16 cellular contexts compared by ENCODE assay signal in the genomic region with DNA sequence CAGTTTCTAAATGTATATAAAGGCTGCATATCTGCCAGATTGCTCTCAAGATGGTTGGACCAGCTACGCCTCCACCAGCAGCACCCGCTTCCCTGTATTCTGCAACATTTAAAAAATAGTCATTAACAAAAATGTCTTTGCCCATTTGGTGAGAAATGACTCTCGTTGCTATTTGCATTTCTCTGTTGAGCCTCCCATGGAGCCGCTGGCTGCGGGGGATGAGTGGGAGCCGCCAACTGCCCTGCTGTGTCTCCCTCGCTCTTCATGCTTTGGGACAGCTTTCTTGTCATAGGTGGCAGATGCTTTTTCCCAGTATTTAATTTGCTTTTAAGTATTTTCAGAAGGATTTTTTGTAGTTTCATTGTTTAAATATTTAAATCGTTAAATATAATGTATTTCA. TPM values are rescaled to one million over a fixed set of nuclear protein-coding genes. Genes with fewer than 3 reads are reported as not detected.
DNase-seq lines count a peak whose midpoint lies in the region; ATAC-seq and TF ChIP-seq lines count a peak whose summit lies in the region.
"Had no signal": no experiment of that assay in that cellular context is flagged by ENCODE, and none has a peak within 500 bp of the region (broad histone marks: within the 10 kb centered on the region; RNA-seq: fewer than 3 reads in every experiment).

No MANE protein-coding gene starts in this region.

- POLR2A ChIA-PET in activated CD8-positive, alpha-beta T cell treated with anti-CD3 and anti-CD28 coated beads for 36 hours (lab: Charles Lee), result interaction anchor here (1.0 to 1.5 kb wide), 8 partner anchors 11 to 163 kb away, joined by 3 to 4 read pairs (median 3); a partner anchor contains a TSS

- peaks cover 99% of the 10 kb centered on the region for H3K36me3 Mint-ChIP-seq in activated T-cell treated with anti-CD3 and anti-CD28 coated beads, Interleukin-2, amount 50 U/mL, for 24 hours (ENCODE audit: low read depth)
- peaks cover 69% of the 10 kb centered on the region for H3K36me3 Mint-ChIP-seq in activated CD8-positive, alpha-beta T cell treated with anti-CD3 and anti-CD28 coated beads for 36 hours (ENCODE audit: low read depth)
- peaks cover 15 to 59% (median 20%) of the 10 kb centered on the region in 3 donors for H3K36me3 Mint-ChIP-seq in immature natural killer cell

- H3K27me3 ChIP-seq in dorsolateral prefrontal cortex, result no peaks in the 10 kb centered on the region

- no peaks in the 10 kb centered on the region for H3K9me3 Mint-ChIP-seq in activated T-cell treated with anti-CD3 and anti-CD28 coated beads, Interleukin-2, amount 50 U/mL, for 24 hours
- H3K9me3 Mint-ChIP-seq in activated CD8-positive, alpha-beta T cell treated with anti-CD3 and anti-CD28 coated beads for 36 hours, result no peaks in the 10 kb centered on the region
- H3K9me3 Mint-ChIP-seq in immature natural killer cell, result no peaks in the 10 kb centered on the region

- H3K4me3 Mint-ChIP-seq in activated T-cell treated with anti-CD3 and anti-CD28 coated beads, Interleukin-2, amount 50 U/mL, for 24 hours, result no peak overlapping the region
- no peak overlapping the region for H3K4me3 Mint-ChIP-seq in activated CD8-positive, alpha-beta T cell treated with anti-CD3 and anti-CD28 coated beads for 36 hours
- no peak overlapping the region for H3K4me3 Mint-ChIP-seq in immature natural killer cell

- H3K27me3 Mint-ChIP-seq in activated T-cell treated with anti-CD3 and anti-CD28 coated beads, Interleukin-2, amount 50 U/mL, for 24 hours, result no peaks in the 10 kb centered on the region
- H3K27me3 Mint-ChIP-seq in activated CD8-positive, alpha-beta T cell treated with anti-CD3 and anti-CD28 coated beads for 36 hours, result no peaks in the 10 kb centered on the region
- peaks cover 2 to 5% (median 3%) of the 10 kb centered on the region in 3 donors for H3K27me3 Mint-ChIP-seq in immature natural killer cell (ENCODE audit: low read depth in 3 of 3)

- peak overlapping the region; percentile 79 for H3K27ac Mint-ChIP-seq in activated T-cell treated with anti-CD3 and anti-CD28 coated beads, Interleukin-2, amount 50 U/mL, for 24 hours
- peak overlapping the region; percentile 22 for H3K27ac Mint-ChIP-seq in activated CD8-positive, alpha-beta T cell treated with anti-CD3 and anti-CD28 coated beads for 36 hours
- H3K27ac Mint-ChIP-seq in immature natural killer cell, result no peak overlapping the region

- DNase-seq in activated T-cell treated with anti-CD3 and anti-CD28 coated beads, Interleukin-2, amount 50 U/mL, for 24 hours, result no peak
- no peak for DNase-seq in activated T-cell treated with anti-CD3 and anti-CD28 coated beads, Interleukin-2, amount 50 U/mL, for 1 hour
- DNase-seq in activated CD8-positive, alpha-beta T cell treated with anti-CD3 and anti-CD28 coated beads for 36 hours, result no peak
- DNase-seq in dorsolateral prefrontal cortex (peak in 8 of 10 donors; percentile 27 to 70 (median 60)), superior temporal gyrus (ENCODE audit: extremely low spot score) (peak; percentile 57), kidney glomerular epithelial cell (lab: John Stamatoyannopoulos, UW) (no peak), immature natural killer cell (no peak)
- DNase-seq: GOT3, KBM-7, NCI-H1436, NCI-H2029, NCI-H2171, NCI-H774, PC-3 had no signal

- H3K4me1 Mint-ChIP-seq in activated T-cell treated with anti-CD3 and anti-CD28 coated beads, Interleukin-2, amount 50 U/mL, for 24 hours (ENCODE audit: low read depth), result peaks cover 29% of the 10 kb centered on the region
- H3K4me1 Mint-ChIP-seq in activated CD8-positive, alpha-beta T cell treated with anti-CD3 and anti-CD28 coated beads for 36 hours (ENCODE audit: low read depth), result peaks cover 23% of the 10 kb centered on the region
- no peaks in the 10 kb centered on the region for H3K4me1 Mint-ChIP-seq in immature natural killer cell

- intact Hi-C loops in activated CD8-positive, alpha-beta T cell treated with anti-CD3 and anti-CD28 coated beads for 36 hours (cut with micrococcal nuclease), result no loop called here
- intact Hi-C loops in dorsolateral prefrontal cortex (cut with DNase I), result no loop called here

- ATAC-seq in activated CD8-positive, alpha-beta T cell treated with anti-CD3 and anti-CD28 coated beads for 36 hours, result no peak
- no peak for ATAC-seq in GM18511 (IDR thresholded peaks at IDR 0.05; ENCODE audit: unreplicated experiment)
- ATAC-seq: PC-3 had no signal

- H3K27ac ChIP-seq in dorsolateral prefrontal cortex, result peak overlapping the region in 5 of 59 donors; percentile 0 to 48 (median 17)
- H3K27ac ChIP-seq: C4-2B had no signal

- CTCF ChIA-PET in activated CD8-positive, alpha-beta T cell treated with anti-CD3 and anti-CD28 coated beads for 36 hours (lab: Charles Lee), result interaction anchor here (1.0 to 1.4 kb wide), 3 partner anchors 12 to 299 kb away, joined by 3 read pairs; no protein-coding TSS in a partner anchor

- H3K4me3 ChIP-seq in dorsolateral prefrontal cortex, result no peak overlapping the region

- no peak for TF ChIP-seq CTCF in activated CD8-positive, alpha-beta T cell treated with anti-CD3 and anti-CD28 coated beads for 36 hours (IDR thresholded peaks at IDR 0.05)
- no peak for TF ChIP-seq CTCF in dorsolateral prefrontal cortex (IDR thresholded peaks at IDR 0.05 in 54 of 56, conservative IDR thresholded peaks at IDR 0.05 in 2 of 56; ENCODE audit: low read depth in 1 of 56, partially characterized antibody in 56 of 56)

RNA-seq across cellular contexts. Expression of a gene that starts 54.8 kb away (rescaled TPM):
- 100 to 1,000 TPM; 291 to 301 TPM for total RNA-seq in activated CD8-positive, alpha-beta T cell treated with anti-CD3 and anti-CD28 coated beads for 36 hours
- 1,000 to 10,000 TPM in 97 of 120 experiments, 100 to 1,000 TPM in 23; 740 to 1,310 (median 1,110) TPM for total RNA-seq in dorsolateral prefrontal cortex
- 10 to 100 TPM; 15.7 to 78.5 (median 25.5) TPM for polyA plus RNA-seq in immature natural killer cell

Comparison
In these comparisons a context has a peak if more than half of its experiments do, and no peak if none do; other contexts are left out.
1. DNase-seq: peak in dorsolateral prefrontal cortex (8 of 10) and superior temporal gyrus (single experiment); none in activated T-cell treated with anti-CD3 and anti-CD28 coated beads, Interleukin-2, amount 50 U/mL, for 24 hours (single experiment), activated T-cell treated with anti-CD3 and anti-CD28 coated beads, Interleukin-2, amount 50 U/mL, for 1 hour (single experiment), activated CD8-positive, alpha-beta T cell treated with anti-CD3 and anti-CD28 coated beads for 36 hours (single experiment), kidney glomerular epithelial cell (single experiment) and immature natural killer cell (0 of 3).
2. H3K27ac Mint-ChIP-seq: peak in activated T-cell treated with anti-CD3 and anti-CD28 coated beads, Interleukin-2, amount 50 U/mL, for 24 hours (single experiment) and activated CD8-positive, alpha-beta T cell treated with anti-CD3 and anti-CD28 coated beads for 36 hours (single experiment); none in immature natural killer cell (0 of 6).